In genomic region chr1:16478091-16478490, GRCh38 we compare ENCODE assay signal across 28 cellular contexts. TPM values are rescaled to one million over a fixed set of nuclear protein-coding genes. Genes with fewer than 3 reads are reported as not detected.
"Had no signal": no experiment of that assay in that cellular context is flagged by ENCODE, and none has a peak within 500 bp of the region (broad histone marks: within the 10 kb centered on the region; RNA-seq: fewer than 3 reads in every experiment).

No MANE protein-coding gene starts in this region.

- H3K4me1 ChIP-seq: heart left ventricle, suprapubic skin, tibial artery, upper lobe of left lung had no signal

- H3K27me3 Mint-ChIP-seq: naive thymus-derived CD4-positive, alpha-beta T cell had no signal

- H3K27ac ChIP-seq: coronary artery, heart left ventricle, neutrophil, skin epidermis, suprapubic skin, tibial artery, upper lobe of left lung had no signal

- H3K4me1 Mint-ChIP-seq: nephron progenitor cell had no signal

- H3K9me3 Mint-ChIP-seq: naive thymus-derived CD4-positive, alpha-beta T cell; nephron progenitor cell had no signal

- H3K27ac Mint-ChIP-seq: nephron progenitor cell had no signal

- H3K9me3 ChIP-seq: heart left ventricle, neutrophil, suprapubic skin, tibial artery, upper lobe of left lung had no signal

- DNase-seq: effector CD8-positive, alpha-beta T cell; heart left ventricle; hippocampal formation; left colon; left ventricle myocardium superior; naive thymus-derived CD4-positive, alpha-beta T cell; nephron progenitor cell; stimulated activated CD4-positive, alpha-beta T cell treated with anti-CD3 and anti-CD28 coated beads, Interleukin-12 subunit alpha, Interleukin-12 subunit beta, amount 100 ng/mL, for 4 hours; stimulated activated CD4-positive, alpha-beta T cell treated with anti-CD3 and anti-CD28 coated beads, Interleukin-2, amount 100 ng/mL, for 48 hours; stimulated activated naive CD8-positive, alpha-beta T cell treated with anti-CD3 and anti-CD28 coated beads, Interleukin-15, Interleukin-2, amounts not matched to agents 100 U/mL and 50 U/mL, for 24 hours had no signal

- H3K4me3 ChIP-seq: coronary artery, dorsolateral prefrontal cortex, heart left ventricle, skin epidermis, suprapubic skin, tibial artery, upper lobe of left lung had no signal

- H3K4me3 Mint-ChIP-seq: naive thymus-derived CD4-positive, alpha-beta T cell; nephron progenitor cell had no signal

- ATAC-seq: esophagus mucosa; left colon; left ventricle myocardium superior; naive thymus-derived CD4-positive, alpha-beta T cell; sciatic nerve; stimulated activated naive CD8-positive, alpha-beta T cell treated with anti-CD3 and anti-CD28 coated beads, Interleukin-15, Interleukin-2, amounts not matched to agents 100 U/mL and 50 U/mL, for 24 hours had no signal

- H3K27me3 ChIP-seq: dorsolateral prefrontal cortex, heart left ventricle, neutrophil, suprapubic skin, tibial artery, upper lobe of left lung had no signal

RNA-seq across cellular contexts. Expression of gene RNU1-1, which starts 36.0 kb away (rescaled TPM):
- total RNA-seq: osteoblast had no signal
- polyA plus RNA-seq: fibroblast of lung; heart left ventricle; naive thymus-derived CD4-positive, alpha-beta T cell had no signal

RNA-seq across cellular contexts. Expression of gene SPATA21, which starts 40.9 kb away (rescaled TPM):
- total RNA-seq: cerebellum; esophagus mucosa; fibroblast of lung; frontal cortex; glomerular endothelial cell; heart left ventricle; kidney epithelial cell; left colon; left ventricle myocardium superior; lung microvascular endothelial cell; mesenteric fat pad; naive thymus-derived CD4-positive, alpha-beta T cell; osteoblast; pulmonary artery endothelial cell; suprapubic skin; upper lobe of left lung had no signal
- polyA plus RNA-seq: fibroblast of lung; naive thymus-derived CD4-positive, alpha-beta T cell had no signal
